8 cellular contexts compared by ENCODE assay signal in genomic region chr1:45206808-45207624, GRCh38. TPM values are rescaled to one million over a fixed set of nuclear protein-coding genes. Genes with fewer than 3 reads are reported as not detected.
DNase-seq lines count a peak whose midpoint lies in the region; ATAC-seq and TF ChIP-seq lines count a peak whose summit lies in the region.

No MANE protein-coding gene starts in this region.

- H3K9ac ChIP-seq in IMR-90 (ENCODE audit: low read depth, low read length): peak overlapping the region; percentile 2; the same call in 1 of the 2 replicates

- CTCF ChIA-PET in AG04450 (lab: Charles Lee): interaction anchor here (1.0 kb wide), 1 partner anchor 153 kb away, joined by 3 read pairs; no protein-coding TSS in a partner anchor
- CTCF ChIA-PET in IMR-90 (lab: Yijun Ruan, JAX): interaction anchor here (0.8 kb wide), 1 partner anchor 24 kb away, joined by 3 read pairs; no protein-coding TSS in a partner anchor

- WGBS in IMR-90 (ENCODE audit: extremely low coverage in 2 of 2, insufficient read length in 1 of 2), 2 experiments: 0% methylated on average over 6 of the region's 18 CpGs; no CpG with 5 or more reads in 1 of the 2 experiments

- in situ Hi-C loops in IMR-90 (cut with MboI; ENCODE audit: low sequenced_read_pairs): no loop called here
- in situ Hi-C loops in G401 (cut with HindIII; ENCODE audit: low sequenced_read_pairs): no loop called here

- H3K9me1 ChIP-seq in IMR-90 (ENCODE audit: insufficient read depth, low read length): 0 out of 2 replicates have a peak, but pooled peaks cover 4% of the 10 kb centered on the region

- H3K4me3 Mint-ChIP-seq in central memory CD8-positive, alpha-beta T cell: peak overlapping the region; percentile 83
- H3K4me3 Mint-ChIP-seq in naive B cell: peak overlapping the region; percentile 83 to 95 (median 89)

- no peak for TF ChIP-seq POLR2A in IMR-90 (IDR thresholded peaks at IDR 0.05; ENCODE audit: low read depth, low read length)

- H2AFZ ChIP-seq in IMR-90 (replicated peaks; ENCODE audit: low read length, poor library complexity): peak overlapping the region; percentile 79

- H2BK15ac ChIP-seq in IMR-90 (ENCODE audit: low read depth, low read length): no peak overlapping the region

- H4K8ac ChIP-seq in IMR-90 (ENCODE audit: low read depth in 2 of 2, low read length in 2 of 2): no peak overlapping the region

- no peak overlapping the region for H2BK20ac ChIP-seq in IMR-90 (ENCODE audit: low read depth, low read length)

- no peaks in the 10 kb centered on the region for H3K9me3 ChIP-seq in AG04450 (ENCODE audit: control insufficient read depth, insufficient read depth, low read length)
- H3K9me3 ChIP-seq in IMR-90 (ENCODE audit: control insufficient read depth, insufficient read depth, low read length): no peaks in the 10 kb centered on the region

- H3K4me1 Mint-ChIP-seq in central memory CD8-positive, alpha-beta T cell: peaks cover 37% of the 10 kb centered on the region
- peaks cover 15 to 16% (median 16%) of the 10 kb centered on the region in 3 donors for H3K4me1 Mint-ChIP-seq in naive B cell

- H3K36me3 ChIP-seq in IMR-90 (ENCODE audit: control insufficient read depth, insufficient read depth, low read length): no peaks in the 10 kb centered on the region

- intact Hi-C loops in IMR-90 (cut with micrococcal nuclease): loop anchor here (5.0 kb wide), 1 partner anchor 95 kb away; no protein-coding TSS in a partner anchor

- BruUV-seq in IMR-90 (replicated peaks; lab: Mats Ljungman, UMichigan): no TSS peak

- H4K20me1 ChIP-seq in IMR-90 (ENCODE audit: insufficient read depth, low read length): no peaks in the 10 kb centered on the region

- no peak overlapping the region for H3K4ac ChIP-seq in IMR-90 (ENCODE audit: low read depth, low read length)

- H3K4me2 ChIP-seq in IMR-90 (ENCODE audit: low read depth, low read length): peak overlapping the region; percentile 98

- H3K27ac Mint-ChIP-seq in central memory CD8-positive, alpha-beta T cell (ENCODE audit: low read depth): peak overlapping the region; percentile 17
- H3K27ac Mint-ChIP-seq in naive B cell: peak overlapping the region in 3 of 6 donors; percentile 12 to 92 (median 70)

- H4K5ac ChIP-seq in IMR-90 (ENCODE audit: low read depth, low read length): no peak overlapping the region

- peak overlapping the region; percentile 66 for H3K4me3 ChIP-seq in AG04450 (ENCODE audit: low read depth, low read length)
- H3K4me3 ChIP-seq in IMR-90 (ENCODE audit: insufficient read depth, low read depth, low read length): peak overlapping the region; percentile 69

- TF ChIP-seq CTCF in AG04450 (IDR thresholded peaks at IDR 0.05; ENCODE audit: low read depth, low read length) (no peak), IMR-90 (conservative IDR thresholded peaks at IDR 0.05; ENCODE audit: low read depth, low read length) (no peak)

- H4K91ac ChIP-seq in IMR-90 (ENCODE audit: insufficient read depth, low read depth, low read length): no peak overlapping the region

- no peaks in the 10 kb centered on the region for H3K27me3 Mint-ChIP-seq in central memory CD8-positive, alpha-beta T cell
- peaks cover 34 to 48% (median 39%) of the 10 kb centered on the region in 3 donors for H3K27me3 Mint-ChIP-seq in naive B cell

- no peaks in the 10 kb centered on the region for H3K4me1 ChIP-seq in IMR-90 (ENCODE audit: control insufficient read depth, insufficient read depth, low read length)

- H2AK9ac ChIP-seq in IMR-90 (replicated peaks; ENCODE audit: low read depth, low read length, poor library complexity): peak overlapping the region; percentile 7

- POLR2A ChIA-PET in AG04450 (lab: Yijun Ruan, JAX) (no interaction called here), IMR-90 (lab: Charles Lee; ENCODE audit: unreplicated experiment) (no interaction called here)

- H3K27ac ChIP-seq in AG04450 (ENCODE audit: low read depth, low read length): no peak overlapping the region
- no peak overlapping the region for H3K27ac ChIP-seq in IMR-90 (ENCODE audit: insufficient read depth, low read length)

- H3K27me3 ChIP-seq in AG04450 (ENCODE audit: control insufficient read depth, insufficient read depth, low read length) (peaks cover 31% of the 10 kb centered on the region), IMR-90 (ENCODE audit: control insufficient read depth, insufficient read depth, low read length) (peaks cover 35% of the 10 kb centered on the region)

- H2BK120ac ChIP-seq in IMR-90 (ENCODE audit: low read depth, low read length): no peak overlapping the region

- dilution Hi-C loops in IMR-90 (cut with HindIII; ENCODE audit: low sequenced_read_pairs, unreplicated experiment): no loop called here

- no peak overlapping the region for H2AK5ac ChIP-seq in IMR-90 (ENCODE audit: low read depth, low read length)

- H3K14ac ChIP-seq in IMR-90 (replicated peaks; ENCODE audit: low read depth, low read length): no peak overlapping the region

- H3K79me1 ChIP-seq in IMR-90 (ENCODE audit: low read depth in 1 of 2, low read length in 2 of 2): no peaks in the 10 kb centered on the region

- H3K23ac ChIP-seq in IMR-90 (ENCODE audit: low read depth, low read length): no peak overlapping the region

- H3K9me3 Mint-ChIP-seq in central memory CD8-positive, alpha-beta T cell: no peaks in the 10 kb centered on the region
- H3K9me3 Mint-ChIP-seq in naive B cell: no peaks in the 10 kb centered on the region

- no peak overlapping the region for H3K18ac ChIP-seq in IMR-90 (ENCODE audit: low read depth, low read length)

- DNase-seq in AG04450 (ENCODE audit: low read depth, low spot score) (no peak), IMR-90 (no peak), naive B cell (no peak), G401 (ENCODE audit: low spot score) (no peak), SK-N-DZ (ENCODE audit: low spot score) (no peak)
- DNase-seq in central memory CD8-positive, alpha-beta T cell (ENCODE audit: low spot score in 2 of 2): no peak

- H3K56ac ChIP-seq in IMR-90 (ENCODE audit: extremely low read depth, insufficient read depth, low read length): no peak overlapping the region

- H3K36me3 Mint-ChIP-seq in central memory CD8-positive, alpha-beta T cell (ENCODE audit: insufficient read depth): peaks cover 3% of the 10 kb centered on the region
- H3K36me3 Mint-ChIP-seq in naive B cell: no peaks in the 10 kb centered on the region

- no peak for TF ChIP-seq RAD21 in IMR-90 (IDR thresholded peaks at IDR 0.05; ENCODE audit: low read length)

- H2BK5ac ChIP-seq in IMR-90 (ENCODE audit: low read depth, low read length, poor library complexity, severe bottlenecking): no peak overlapping the region

- ATAC-seq in IMR-90 (ENCODE audit: low read depth) (no peak), naive B cell (ENCODE audit: low read depth in 2 of 2) (no peak), GM19023 (IDR thresholded peaks at IDR 0.05; ENCODE audit: unreplicated experiment) (no peak), GM21515 (IDR thresholded peaks at IDR 0.05; ENCODE audit: unreplicated experiment) (no peak)
- ATAC-seq in central memory CD8-positive, alpha-beta T cell (replicated peaks; ENCODE audit: extremely low read depth, poor library complexity, severe bottlenecking): peak; percentile 25

TF ChIP-seq in IMR-90, 13 proteins besides CTCF, POLR2A, EP300 and RAD21:
- TF ChIP-seq RCOR1 (IDR thresholded peaks at IDR 0.05; ENCODE audit: insufficient replicate concordance, low read length): no peak
- no peak for TF ChIP-seq MXI1 (IDR thresholded peaks at IDR 0.05; ENCODE audit: borderline replicate concordance, low read depth, low read length)
TF ChIP-seq in IMR-90: peak in this region for 0.

RNA-seq across cellular contexts. Expression of gene ZSWIM5, which starts 0.6 kb away (rescaled TPM):
- polyA plus RNA-seq in AG04450 (2011; rRNA removed) (0.06 and 0.09 TPM in 2 replicates), IMR-90 (2012; rRNA removed) (0.03 TPM in 2 replicates), naive B cell (ENCODE audit: low read depth in 6 of 6) (under 1 TPM in 2 of 6 donors, not detected in 4; 0.07 to 0.11 TPM)
- polyA minus RNA-seq in AG04450 (2011; rRNA and poly(A)+ RNA removed): 0.13 and 0.32 TPM in 2 replicates
- under 0.01 TPM in 2 replicates for total RNA-seq in IMR-90 (2012; rRNA removed)
- 0.01 and 0.03 TPM in 2 replicates for polyA plus RNA-seq in IMR-90 (2012; cell fraction: cytosol; rRNA removed)
- polyA plus RNA-seq in IMR-90 (2012; cell fraction: nucleus; rRNA removed; ENCODE audit: low replicate concordance): 0.07 and 0.18 TPM in 2 replicates
- total RNA-seq in G401 (2014; rRNA removed; shearing (Covaris generic)): 3.3 and 4.6 TPM in 2 replicates
- 3.7 and 3.8 TPM in 2 replicates for polyA plus RNA-seq in SK-N-DZ (2014; cell fraction: cytosol; rRNA removed)
- polyA plus RNA-seq in SK-N-DZ (2014; cell fraction: nucleus; rRNA removed): 4.6 and 6.5 TPM in 2 replicates
